ENCODE assay signal across 8 cellular contexts in genomic region chr3:126703512-126704493, GRCh38. TPM values are rescaled to one million over a fixed set of nuclear protein-coding genes. Genes with fewer than 3 reads are reported as not detected.
DNase-seq lines count a peak whose midpoint lies in the region; ATAC-seq and TF ChIP-seq lines count a peak whose summit lies in the region.

TSS of gene CHCHD6 (plus strand) at chr3:126704240. CDS start at chr3:126704313, 73 bp downstream.

- WGBS in tibial nerve, 2 donors: 8 to 11% methylated on average over 21 to 25 of the region's 69 CpGs

- H3K36me3 ChIP-seq in adipocyte (ENCODE audit: control insufficient read depth, insufficient read depth, low read length, severe bottlenecking): no peaks in the 10 kb centered on the region
- H3K36me3 ChIP-seq in cardiac muscle cell: no peaks in the 10 kb centered on the region
- H3K36me3 ChIP-seq in parathyroid adenoma (ENCODE audit: control insufficient read depth, insufficient read depth, low read length): no peaks in the 10 kb centered on the region
- H3K36me3 ChIP-seq in tibial nerve: peaks cover 0 to 9% (median 0%) of the 10 kb centered on the region in 3 donors

- peak within 1 kb of the TSS; percentile 81 for H3K4me2 ChIP-seq in parathyroid adenoma (ENCODE audit: low read length)

- H2AFZ ChIP-seq in parathyroid adenoma: peak within 1 kb of the TSS; percentile 81

- TF ChIP-seq EP300 in tibial nerve (IDR thresholded peaks at IDR 0.05): peak in 1 of 2 donors; percentile 60

- peak; percentile 98 for ATAC-seq in HG02763 (IDR thresholded peaks at IDR 0.05; ENCODE audit: unreplicated experiment)

- H3K27me3 ChIP-seq in adipocyte (replicated peaks; ENCODE audit: control insufficient read depth, insufficient read depth, low read length): peaks cover 8% of the 10 kb centered on the region
- H3K27me3 ChIP-seq in cardiac muscle cell: no peaks in the 10 kb centered on the region
- H3K27me3 ChIP-seq in parathyroid adenoma (ENCODE audit: control insufficient read depth, insufficient read depth, low read length): no peaks in the 10 kb centered on the region
- H3K27me3 ChIP-seq in tibial nerve: peaks cover 0 to 4% of the 10 kb centered on the region in 2 donors

- peaks cover 7% of the 10 kb centered on the region for H3K79me2 ChIP-seq in parathyroid adenoma

- TF ChIP-seq CTCF in GM12872 (IDR thresholded peaks at IDR 0.05; ENCODE audit: insufficient read depth, low read depth, low read length) (peak; percentile 17; the same call in 1 of the 3 replicates), cardiac muscle cell (IDR thresholded peaks at IDR 0.05; ENCODE audit: low read depth, low read length) (peak; percentile 27), parathyroid adenoma (IDR thresholded peaks at IDR 0.05) (peak; percentile 44), tibial nerve (IDR thresholded peaks at IDR 0.05) (peak in 2 of 5 experiments; percentile 30 to 53)

- H3K4me3 ChIP-seq in adipocyte (ENCODE audit: low read length) (peak within 1 kb of the TSS; percentile 88), cardiac muscle cell (peak within 1 kb of the TSS; percentile 80), parathyroid adenoma (ENCODE audit: low read depth, low read length) (peak within 1 kb of the TSS; percentile 68), tibial nerve (peak within 1 kb of the TSS; percentile 63 to 87 (median 80))

- peaks cover 10% of the 10 kb centered on the region for H3K4me1 ChIP-seq in adipocyte (ENCODE audit: control insufficient read depth, insufficient read depth, low read length)
- H3K4me1 ChIP-seq in cardiac muscle cell (ENCODE audit: low read depth): peaks cover 2% of the 10 kb centered on the region
- H3K4me1 ChIP-seq in parathyroid adenoma: peaks cover 3% of the 10 kb centered on the region
- peaks cover 0 to 32% (median 2%) of the 10 kb centered on the region in 4 donors for H3K4me1 ChIP-seq in tibial nerve

- peak within 1 kb of the TSS; percentile 83 for H3K9ac ChIP-seq in adipocyte (ENCODE audit: low read length)
- H3K9ac ChIP-seq in parathyroid adenoma: peak within 1 kb of the TSS; percentile 28

- no peak within 1 kb of the TSS for H3K27ac ChIP-seq in cardiac muscle cell
- H3K27ac ChIP-seq in parathyroid adenoma: no peak within 1 kb of the TSS
- peak within 1 kb of the TSS in 3 of 4 donors; percentile 28 to 79 (median 48) for H3K27ac ChIP-seq in tibial nerve

- DNase-seq in NCI-H1417 (lab: John Stamatoyannopoulos, UW) (peak; percentile 96 to 98 (median 98)), SW480 (ENCODE audit: low spot score) (peak; percentile 97), adipocyte (ENCODE audit: low read depth) (peak; percentile 97), cardiac muscle cell (ENCODE audit: low read depth in 1 of 2, low spot score in 1 of 2) (peak; percentile 97 to 99), tibial nerve (ENCODE audit: low spot score in 2 of 2) (peak; percentile 95)

- TF ChIP-seq POLR2A in tibial nerve (IDR thresholded peaks at IDR 0.05): no peak

- H3K9me3 ChIP-seq in adipocyte (ENCODE audit: control insufficient read depth, low read length): peaks cover 5% of the 10 kb centered on the region
- no peaks in the 10 kb centered on the region for H3K9me3 ChIP-seq in cardiac muscle cell (ENCODE audit: low read depth)
- H3K9me3 ChIP-seq in parathyroid adenoma (ENCODE audit: control insufficient read depth, low read length): no peaks in the 10 kb centered on the region
- no peaks in the 10 kb centered on the region for H3K9me3 ChIP-seq in tibial nerve

RNA-seq across cellular contexts. Expression of gene CHCHD6, which starts in this region (rescaled TPM):
- total RNA-seq in cardiac muscle cell (76.0 and 80.1 TPM in 2 replicates), tibial nerve (10 to 100 TPM; 30.3 to 46.5 (median 33.6) TPM)
- polyA plus RNA-seq in cardiac muscle cell: 94.9 and 102 TPM in 2 replicates

Comparison
In these comparisons a context has a peak if more than half of its experiments do, and no peak if none do; other contexts are left out.
1. H3K27ac ChIP-seq: peak in tibial nerve (3 of 4); none in cardiac muscle cell (single experiment) and parathyroid adenoma (single experiment).
2. Peak in every context shown above with its lines, with median percentiles within 50 percentile points of each other: DNase-seq and H3K4me3 ChIP-seq.